Comparison of ENCODE assay signal across 21 cellular contexts in genomic region chr12:40827923-40828592, GRCh38.
DNase-seq lines count a peak whose midpoint lies in the region; ATAC-seq and TF ChIP-seq lines count a peak whose summit lies in the region.
"Had no signal": no experiment of that assay in that cellular context is flagged by ENCODE, and none has a peak within 500 bp of the region (broad histone marks: within the 10 kb centered on the region; RNA-seq: fewer than 3 reads in every experiment).

No MANE protein-coding gene starts in this region.

- H3K4me1 ChIP-seq in endodermal cell (ENCODE audit: control insufficient read depth, insufficient read depth, low read length): no peaks in the 10 kb centered on the region
- no peaks in the 10 kb centered on the region; the same call in 1 of the 2 replicates for H3K4me1 ChIP-seq in BE2C
- H3K4me1 ChIP-seq: right atrium auricular region, SJSA1, transverse colon had no signal

- ATAC-seq in activated T-helper 17 cell treated with anti-CD3 and anti-CD28 coated beads, Interleukin-2, amount 50 U/mL, for 72 hours (replicated peaks): no peak
- ATAC-seq: esophagus mucosa; PC-3; stimulated activated memory B cell treated with anti-CD40 and anti-IgM and Interleukin-4, amounts not matched to agents 10 μg/mL and 1 μg/mL and 100 μg/mL, for 72 hours had no signal

- H3K36me3 ChIP-seq in endodermal cell (ENCODE audit: control insufficient read depth, insufficient read depth, low read length) (no peaks in the 10 kb centered on the region), BE2C (no peaks in the 10 kb centered on the region)
- H3K36me3 ChIP-seq: cardiac muscle cell, neutrophil, right atrium auricular region, SJSA1, transverse colon had no signal

- H3K4me3 Mint-ChIP-seq in endodermal cell (no peak overlapping the region), nephron progenitor cell (peak overlapping the region; percentile 47)
- no peak overlapping the region for H3K4me3 Mint-ChIP-seq in activated T-helper 17 cell treated with anti-CD3 and anti-CD28 coated beads, Interleukin-2, amount 50 U/mL, for 72 hours
- H3K4me3 Mint-ChIP-seq: stimulated activated memory B cell treated with anti-CD40 and anti-IgM and Interleukin-4, amounts not matched to agents 10 μg/mL and 1 μg/mL and 100 μg/mL, for 72 hours had no signal

- TF ChIP-seq CTCF in endodermal cell (conservative IDR thresholded peaks at IDR 0.05) (no peak), nephron progenitor cell (IDR thresholded peaks at IDR 0.05) (no peak), lower leg skin (IDR thresholded peaks at IDR 0.05) (no peak), BE2C (IDR thresholded peaks at IDR 0.05; ENCODE audit: low read depth, low read length) (no peak)

- H3K4me3 ChIP-seq in endodermal cell (ENCODE audit: low read length) (no peak overlapping the region), lower leg skin (ENCODE audit: low read depth, poor library complexity, severe bottlenecking) (no peak overlapping the region), BE2C (ENCODE audit: low read depth, low read length) (no peak overlapping the region)
- H3K4me3 ChIP-seq: cardiac muscle cell, right atrium auricular region, SJSA1, transverse colon had no signal

- H3K27me3 Mint-ChIP-seq in endodermal cell (ENCODE audit: insufficient read depth) (peaks cover 2% of the 10 kb centered on the region), nephron progenitor cell (ENCODE audit: low read depth, poor library complexity) (peaks cover 19% of the 10 kb centered on the region)
- H3K27me3 Mint-ChIP-seq in activated T-helper 17 cell treated with anti-CD3 and anti-CD28 coated beads, Interleukin-2, amount 50 U/mL, for 72 hours: no peaks in the 10 kb centered on the region
- H3K27me3 Mint-ChIP-seq: stimulated activated memory B cell treated with anti-CD40 and anti-IgM and Interleukin-4, amounts not matched to agents 10 μg/mL and 1 μg/mL and 100 μg/mL, for 72 hours had no signal

- TF ChIP-seq POLR2A in lower leg skin (IDR thresholded peaks at IDR 0.05): no peak

- H3K9me3 ChIP-seq in endodermal cell (ENCODE audit: control insufficient read depth, low read length) (no peaks in the 10 kb centered on the region), BE2C (no peaks in the 10 kb centered on the region)
- H3K9me3 ChIP-seq: neutrophil, right atrium auricular region, SJSA1, transverse colon had no signal

- no peak overlapping the region for H3K27ac ChIP-seq in endodermal cell (ENCODE audit: low read depth, low read length)
- H3K27ac ChIP-seq: cardiac muscle cell, neutrophil, right atrium auricular region, SJSA1, transverse colon had no signal

- peaks cover 17% of the 10 kb centered on the region for H3K4me1 Mint-ChIP-seq in endodermal cell
- peaks cover 19% of the 10 kb centered on the region for H3K4me1 Mint-ChIP-seq in nephron progenitor cell
- H3K4me1 Mint-ChIP-seq in activated T-helper 17 cell treated with anti-CD3 and anti-CD28 coated beads, Interleukin-2, amount 50 U/mL, for 72 hours: no peaks in the 10 kb centered on the region
- H3K4me1 Mint-ChIP-seq: stimulated activated memory B cell treated with anti-CD40 and anti-IgM and Interleukin-4, amounts not matched to agents 10 μg/mL and 1 μg/mL and 100 μg/mL, for 72 hours had no signal

- H3K27me3 ChIP-seq in endodermal cell (ENCODE audit: control insufficient read depth, insufficient read depth, low read length, poor library complexity, severe bottlenecking) (no peaks in the 10 kb centered on the region), BE2C (no peaks in the 10 kb centered on the region)
- H3K27me3 ChIP-seq: neutrophil, right atrium auricular region, SJSA1, transverse colon had no signal

- H3K9me3 Mint-ChIP-seq in endodermal cell: no peaks in the 10 kb centered on the region
- H3K9me3 Mint-ChIP-seq in nephron progenitor cell: no peaks in the 10 kb centered on the region
- no peaks in the 10 kb centered on the region for H3K9me3 Mint-ChIP-seq in activated T-helper 17 cell treated with anti-CD3 and anti-CD28 coated beads, Interleukin-2, amount 50 U/mL, for 72 hours
- H3K9me3 Mint-ChIP-seq: stimulated activated memory B cell treated with anti-CD40 and anti-IgM and Interleukin-4, amounts not matched to agents 10 μg/mL and 1 μg/mL and 100 μg/mL, for 72 hours had no signal

- intact Hi-C loops in lower leg skin (cut with DNase I; ENCODE audit: low total_unique reads): no loop called here

- peak; percentile 89 for DNase-seq in G401 (ENCODE audit: low spot score)
- DNase-seq in NCI-H526 (lab: John Stamatoyannopoulos, UW): peak; percentile 19 to 30
- DNase-seq in endodermal cell: peak; percentile 73
- peak; percentile 10 for DNase-seq in nephron progenitor cell
- DNase-seq in lower leg skin (ENCODE audit: low spot score in 2 of 2): no peak
- no peak for DNase-seq in NAMALWA (ENCODE audit: low spot score)
- no peak for DNase-seq in BE2C
- DNase-seq: activated CD4-positive, CD25-positive, alpha-beta regulatory T cell treated with anti-CD3 and anti-CD28 coated beads, Interleukin-2, amount 50 U/mL, for 72 hours; DND-41; NCI-H146; PC-3; stimulated activated CD4-positive, alpha-beta T cell treated with anti-CD3 and anti-CD28 coated beads, Interleukin-15, amount 100 ng/mL, for 24 hours; T-helper 9 cell; transverse colon had no signal

- H3K27ac Mint-ChIP-seq in endodermal cell (no peak overlapping the region), nephron progenitor cell (no peak overlapping the region)
- H3K27ac Mint-ChIP-seq in activated T-helper 17 cell treated with anti-CD3 and anti-CD28 coated beads, Interleukin-2, amount 50 U/mL, for 72 hours: no peak overlapping the region
- H3K27ac Mint-ChIP-seq: stimulated activated memory B cell treated with anti-CD40 and anti-IgM and Interleukin-4, amounts not matched to agents 10 μg/mL and 1 μg/mL and 100 μg/mL, for 72 hours had no signal

- H3K9ac ChIP-seq in endodermal cell (ENCODE audit: extremely low read depth, low read length, poor library complexity, severe bottlenecking): no peak overlapping the region

- in situ Hi-C loops in G401 (cut with HindIII; ENCODE audit: low sequenced_read_pairs): no loop called here

- WGBS in endodermal cell (ENCODE audit: insufficient coverage in 1 of 2, insufficient read length in 1 of 2), 2 experiments: 50 to 67% methylated on average over 9 to 12 of the region's 12 CpGs
- WGBS in lower leg skin, 2 donors: 60 to 64% methylated on average over 12 of the region's 12 CpGs

- no peaks in the 10 kb centered on the region for H3K36me3 Mint-ChIP-seq in endodermal cell (ENCODE audit: low read depth)
- no peaks in the 10 kb centered on the region for H3K36me3 Mint-ChIP-seq in nephron progenitor cell (ENCODE audit: low read depth)
- no peaks in the 10 kb centered on the region for H3K36me3 Mint-ChIP-seq in activated T-helper 17 cell treated with anti-CD3 and anti-CD28 coated beads, Interleukin-2, amount 50 U/mL, for 72 hours (ENCODE audit: low read depth)
- H3K36me3 Mint-ChIP-seq: stimulated activated memory B cell treated with anti-CD40 and anti-IgM and Interleukin-4, amounts not matched to agents 10 μg/mL and 1 μg/mL and 100 μg/mL, for 72 hours had no signal

Comparison
In these comparisons a context has a peak if more than half of its experiments do, and no peak if none do; other contexts are left out.
1. DNase-seq: peak in G401 (single experiment), NCI-H526 (2 of 2), endodermal cell (single experiment) and nephron progenitor cell (single experiment); none in lower leg skin (0 of 2), NAMALWA (single experiment) and BE2C (single experiment).